ENCODE assay signal across 33 cellular contexts in genomic region chr4:185794637-185795036, GRCh38. TPM values are rescaled to one million over a fixed set of nuclear protein-coding genes. Genes with fewer than 3 reads are reported as not detected.
DNase-seq lines count a peak whose midpoint lies in the region; ATAC-seq and TF ChIP-seq lines count a peak whose summit lies in the region.
"Had no signal": no experiment of that assay in that cellular context is flagged by ENCODE, and none has a peak within 500 bp of the region (broad histone marks: within the 10 kb centered on the region; RNA-seq: fewer than 3 reads in every experiment).

No MANE protein-coding gene starts in this region.

- H3K27ac ChIP-seq in breast epithelium (no peak overlapping the region), thyroid gland (peak overlapping the region in 2 of 3 donors; percentile 63 to 78)
- H3K27ac ChIP-seq: colonic mucosa, epithelial cell of prostate, HL-60, neutrophil, upper lobe of left lung had no signal

- CTCF ChIA-PET in MCF 10A (lab: Yijun Ruan, JAX): no interaction called here

- H3K27me3 ChIP-seq in breast epithelium (no peaks in the 10 kb centered on the region), thyroid gland (no peaks in the 10 kb centered on the region)
- H3K27me3 ChIP-seq: colonic mucosa, neutrophil, upper lobe of left lung had no signal

- no peaks in the 10 kb centered on the region for H3K36me3 Mint-ChIP-seq in MCF 10A (ENCODE audit: insufficient read depth, unreplicated experiment)
- H3K36me3 Mint-ChIP-seq: activated naive CD4-positive, alpha-beta T cell treated with anti-CD3 and anti-CD28 coated beads, Interleukin-2, amount 50 U/mL, for 72 hours; CD14-positive monocyte; naive thymus-derived CD4-positive, alpha-beta T cell; T-cell; WTC11 had no signal

- intact Hi-C loops in MCF 10A (cut with micrococcal nuclease): no loop called here
- intact Hi-C loops in breast epithelium (cut with DNase I; ENCODE audit: low total_unique reads): no loop called here
- intact Hi-C loops in thyroid gland (cut with DNase I): no loop called here

- WGBS in thyroid gland, 2 donors: 50 to 67% methylated on average over 1 of the region's 1 CpG

- H3K4me3 ChIP-seq in breast epithelium (no peak overlapping the region), thyroid gland (replicated peaks in 1 of 3) (no peak overlapping the region)
- H3K4me3 ChIP-seq: colonic mucosa, upper lobe of left lung had no signal

- no TSS peak for BruUV-seq in MCF 10A (replicated peaks; lab: Mats Ljungman, UMichigan)

- H3K36me3 ChIP-seq in breast epithelium: no peaks in the 10 kb centered on the region
- no peaks in the 10 kb centered on the region for H3K36me3 ChIP-seq in thyroid gland
- H3K36me3 ChIP-seq: colonic mucosa, neutrophil, upper lobe of left lung had no signal

- H3K27ac Mint-ChIP-seq in MCF 10A (ENCODE audit: low read depth, unreplicated experiment): peak overlapping the region; percentile 7
- H3K27ac Mint-ChIP-seq: activated CD4-positive, alpha-beta T cell treated with anti-CD3 and anti-CD28 coated beads, Interleukin-2, amount 10 ng/mL, durations not matched to agents 24 days and 14 days; activated naive CD4-positive, alpha-beta T cell treated with anti-CD3 and anti-CD28 coated beads, Interleukin-2, amount 50 U/mL, for 72 hours; CD14-positive monocyte; H9; naive thymus-derived CD4-positive, alpha-beta T cell; T-cell; WTC11 had no signal

- TF ChIP-seq POLR2A in breast epithelium (IDR thresholded peaks at IDR 0.05): no peak
- TF ChIP-seq POLR2A in thyroid gland (IDR thresholded peaks at IDR 0.05): no peak

- H3K9me3 ChIP-seq in breast epithelium (no peaks in the 10 kb centered on the region), thyroid gland (no peaks in the 10 kb centered on the region)
- H3K9me3 ChIP-seq: colonic mucosa, neutrophil, upper lobe of left lung had no signal

- ATAC-seq in left lobe of liver (peak; percentile 15), GM21737 (IDR thresholded peaks at IDR 0.05; ENCODE audit: unreplicated experiment) (no peak)
- ATAC-seq: activated naive CD4-positive, alpha-beta T cell treated with anti-CD3 and anti-CD28 coated beads, Interleukin-2, amount 50 U/mL, for 72 hours; naive thymus-derived CD4-positive, alpha-beta T cell; T-cell; WTC11 had no signal

- no peaks in the 10 kb centered on the region for H3K9me3 Mint-ChIP-seq in MCF 10A (ENCODE audit: unreplicated experiment)
- H3K9me3 Mint-ChIP-seq: activated CD4-positive, alpha-beta T cell treated with anti-CD3 and anti-CD28 coated beads, Interleukin-2, amount 10 ng/mL, durations not matched to agents 24 days and 14 days; activated naive CD4-positive, alpha-beta T cell treated with anti-CD3 and anti-CD28 coated beads, Interleukin-2, amount 50 U/mL, for 72 hours; H9; T-cell; WTC11 had no signal

- H3K4me1 Mint-ChIP-seq in MCF 10A (ENCODE audit: insufficient read depth, unreplicated experiment): peaks cover 14% of the 10 kb centered on the region
- H3K4me1 Mint-ChIP-seq: activated CD4-positive, alpha-beta T cell treated with anti-CD3 and anti-CD28 coated beads, Interleukin-2, amount 10 ng/mL, durations not matched to agents 24 days and 14 days; CD14-positive monocyte; T-cell had no signal

- no peaks in the 10 kb centered on the region for H3K27me3 Mint-ChIP-seq in MCF 10A (ENCODE audit: insufficient read depth, unreplicated experiment)
- H3K27me3 Mint-ChIP-seq: activated CD4-positive, alpha-beta T cell treated with anti-CD3 and anti-CD28 coated beads, Interleukin-2, amount 10 ng/mL, durations not matched to agents 24 days and 14 days; progenitor cell of endocrine pancreas had no signal

- H3K4me3 Mint-ChIP-seq in MCF 10A (ENCODE audit: unreplicated experiment): no peak overlapping the region
- H3K4me3 Mint-ChIP-seq: activated CD4-positive, alpha-beta T cell treated with anti-CD3 and anti-CD28 coated beads, Interleukin-2, amount 10 ng/mL, durations not matched to agents 24 days and 14 days; H9; naive thymus-derived CD4-positive, alpha-beta T cell; T-cell; WTC11 had no signal

- POLR2A ChIA-PET in MCF 10A (lab: Yijun Ruan, JAX): no interaction called here

- DNase-seq in MCF 10A (ENCODE audit: unreplicated experiment) (no peak), breast epithelium (ENCODE audit: low spot score in 2 of 2) (no peak), NCI-H510A (lab: John Stamatoyannopoulos, UW) (peak; percentile 36), left lobe of liver (ENCODE audit: low spot score) (no peak), thyroid gland (no peak), OCI-M1 (lab: John Stamatoyannopoulos, UW) (no peak)
- DNase-seq in stimulated activated naive CD4-positive, alpha-beta T cell treated with Interleukin-2 at 50 U/mL for 16 hours (lab: John Stamatoyannopoulos, UW): no peak
- DNase-seq: activated CD4-positive, alpha-beta T cell treated with anti-CD3 and anti-CD28 coated beads, Interleukin-2, amount 10 ng/mL, durations not matched to agents 24 days and 14 days; activated CD8-positive, alpha-beta memory T cell treated with anti-CD3 and anti-CD28 coated beads for 24 hours; activated effector memory CD4-positive, alpha-beta T cell treated with Interleukin-2 at 50 U/mL for 16 hours; activated T-cell treated with anti-CD3 and anti-CD28 coated beads for 4 hours; amygdala; colonic mucosa; effector CD8-positive, alpha-beta T cell; H9; Karpas-422; midbrain; naive thymus-derived CD4-positive, alpha-beta T cell; NCI-H1436 treated with DMSO at 0.1 percent for 48 hours; NCI-H2081 treated with DMSO at 0.1 percent for 48 hours; NCI-H345; RPMI8226; stimulated activated CD4-positive, alpha-beta T cell treated with anti-CD3 and anti-CD28 coated beads, Interleukin-4, amount 100 ng/mL, for 24 hours; T-cell; upper lobe of left lung had no signal

- TF ChIP-seq CTCF in MCF 10A (IDR thresholded peaks at IDR 0.05; ENCODE audit: unreplicated experiment): no peak
- TF ChIP-seq CTCF in breast epithelium (IDR thresholded peaks at IDR 0.05): no peak
- no peak for TF ChIP-seq CTCF in thyroid gland (IDR thresholded peaks at IDR 0.05)

- H3K4me1 ChIP-seq in breast epithelium (no peaks in the 10 kb centered on the region), thyroid gland (peaks cover 58 to 64% of the 10 kb centered on the region in 2 donors)
- H3K4me1 ChIP-seq: colonic mucosa had no signal

RNA-seq across cellular contexts. Expression of gene SORBS2, which starts 17.4 kb away (rescaled TPM):
- total RNA-seq in MCF 10A (2022) (19.3 and 29.1 TPM in 2 replicates), breast epithelium (100 to 1,000 TPM in 2 of 3 donors, 10 to 100 TPM in 1; 21.8 to 132 (median 105) TPM), left lobe of liver (126 TPM), thyroid gland (100 to 1,000 TPM; 290 to 437 (median 377) TPM)
- total RNA-seq: activated CD4-positive, alpha-beta T cell treated with anti-CD3 and anti-CD28 coated beads, Interleukin-2, amount 10 ng/mL, durations not matched to agents 24 days and 14 days; activated naive CD4-positive, alpha-beta T cell treated with anti-CD3 and anti-CD28 coated beads, Interleukin-2, amount 50 U/mL, for 72 hours had no signal

Comparison
In these comparisons a context has a peak if more than half of its experiments do, and no peak if none do; other contexts are left out.
1. H3K27ac ChIP-seq: peak in thyroid gland (2 of 3); none in breast epithelium (0 of 2).